16 cellular contexts compared by ENCODE assay signal in the genomic region with DNA sequence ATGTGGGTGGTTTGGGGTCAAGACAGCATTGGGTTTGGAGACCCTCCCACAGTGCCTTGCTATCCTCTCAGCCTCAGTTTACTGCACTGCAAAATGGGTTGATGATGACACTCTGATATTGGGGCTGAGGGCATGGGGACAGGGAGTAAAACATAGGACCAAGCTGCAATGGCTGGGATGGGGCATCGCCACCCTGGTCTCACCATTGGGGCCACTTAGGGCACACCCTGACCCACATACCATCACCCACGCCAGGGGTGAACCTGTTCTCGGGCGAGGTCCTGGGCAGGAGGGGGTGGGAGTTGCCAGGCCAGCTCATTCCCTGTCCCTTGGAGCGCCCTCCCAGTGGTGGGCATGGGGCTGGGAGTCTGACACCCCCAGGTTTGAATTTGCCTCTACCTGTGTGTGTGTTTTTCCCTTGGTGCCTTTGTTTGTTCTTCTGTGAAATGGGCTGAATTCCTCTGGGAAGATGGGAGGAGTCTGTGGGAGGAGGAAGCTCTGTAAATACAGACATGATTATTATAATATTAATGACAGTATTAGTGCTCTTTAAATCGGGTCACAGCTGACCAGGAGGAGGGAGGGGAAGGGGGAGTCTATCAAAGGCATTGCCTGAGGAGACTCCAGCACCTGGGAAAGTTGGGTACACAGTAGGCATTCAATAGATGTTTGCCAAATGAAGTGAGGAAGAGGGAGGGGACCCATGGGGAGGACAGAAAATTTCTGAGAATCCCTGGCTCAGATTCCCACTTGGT. TPM values are rescaled to one million over a fixed set of nuclear protein-coding genes. Genes with fewer than 3 reads are reported as not detected.
A peak's percentile ranks its signal among the peaks of the same experiment; 100 is the strongest.
DNase-seq lines count a peak whose midpoint lies in the region; ATAC-seq and TF ChIP-seq lines count a peak whose summit lies in the region.
"Had no signal": no experiment of that assay in that cellular context is flagged by ENCODE, and none has a peak within 500 bp of the region (broad histone marks: within the 10 kb centered on the region; RNA-seq: fewer than 3 reads in every experiment).

No MANE protein-coding gene starts in this region.

- no peaks in the 10 kb centered on the region for H3K27me3 ChIP-seq in endodermal cell (ENCODE audit: control insufficient read depth, insufficient read depth, low read length, poor library complexity, severe bottlenecking)

- no peaks in the 10 kb centered on the region for H3K9me3 Mint-ChIP-seq in activated naive CD4-positive, alpha-beta T cell treated with anti-CD3 and anti-CD28 coated beads, Interleukin-2, amount 10 ng/mL, durations not matched to agents 7 days and 5 days
- H3K9me3 Mint-ChIP-seq in activated B cell treated with CpG ODN at 0.5 μM for 24 hours: no peaks in the 10 kb centered on the region
- no peaks in the 10 kb centered on the region for H3K9me3 Mint-ChIP-seq in endodermal cell
- H3K9me3 Mint-ChIP-seq: HFFc6 had no signal

- POLR2A ChIA-PET in activated B cell treated with CpG ODN at 0.5 μM for 24 hours (lab: Charles Lee): interaction anchor here (0.7 to 7.1 kb wide), 5 partner anchors 7 to 220 kb away, joined by 3 to 108 read pairs (median 3); a partner anchor contains a TSS

- CTCF ChIA-PET in activated naive CD4-positive, alpha-beta T cell treated with anti-CD3 and anti-CD28 coated beads, Interleukin-2, amount 10 ng/mL, durations not matched to agents 7 days and 5 days (lab: Charles Lee): no interaction called here
- CTCF ChIA-PET in activated B cell treated with CpG ODN at 0.5 μM for 24 hours (lab: Charles Lee): interaction anchor here (0.5 to 1.6 kb wide), 2 partner anchors 18 to 27 kb away, joined by 3 read pairs; no protein-coding TSS in a partner anchor

- TF ChIP-seq CTCF in activated B cell treated with CpG ODN at 0.5 μM for 24 hours (IDR thresholded peaks at IDR 0.05) (no peak), endodermal cell (conservative IDR thresholded peaks at IDR 0.05) (no peak)

- no peaks in the 10 kb centered on the region for H3K9me3 ChIP-seq in endodermal cell (ENCODE audit: control insufficient read depth, low read length)

- H3K4me1 ChIP-seq in endodermal cell (ENCODE audit: control insufficient read depth, insufficient read depth, low read length): no peaks in the 10 kb centered on the region

- H3K9ac ChIP-seq in endodermal cell (ENCODE audit: extremely low read depth, low read length, poor library complexity, severe bottlenecking): no peak overlapping the region

- H3K4me3 ChIP-seq in endodermal cell (ENCODE audit: low read length): no peak overlapping the region
- H3K4me3 ChIP-seq: lung had no signal

- no peaks in the 10 kb centered on the region for H3K36me3 ChIP-seq in endodermal cell (ENCODE audit: control insufficient read depth, insufficient read depth, low read length)
- H3K36me3 ChIP-seq: WERI-Rb-1 had no signal

- peaks cover 60% of the 10 kb centered on the region for H3K4me1 Mint-ChIP-seq in activated naive CD4-positive, alpha-beta T cell treated with anti-CD3 and anti-CD28 coated beads, Interleukin-2, amount 10 ng/mL, durations not matched to agents 7 days and 5 days
- H3K4me1 Mint-ChIP-seq in activated B cell treated with CpG ODN at 0.5 μM for 24 hours: peaks cover 68% of the 10 kb centered on the region
- H3K4me1 Mint-ChIP-seq in endodermal cell: no peaks in the 10 kb centered on the region

- peaks cover 18% of the 10 kb centered on the region for H3K36me3 Mint-ChIP-seq in activated naive CD4-positive, alpha-beta T cell treated with anti-CD3 and anti-CD28 coated beads, Interleukin-2, amount 10 ng/mL, durations not matched to agents 7 days and 5 days
- H3K36me3 Mint-ChIP-seq in activated B cell treated with CpG ODN at 0.5 μM for 24 hours (ENCODE audit: low read depth) (peaks cover 6% of the 10 kb centered on the region), endodermal cell (ENCODE audit: low read depth) (no peaks in the 10 kb centered on the region)

- no peak for DNase-seq in activated naive CD4-positive, alpha-beta T cell treated with anti-CD3 and anti-CD28 coated beads, Interleukin-2, amount 10 ng/mL, durations not matched to agents 7 days and 5 days
- no peak for DNase-seq in activated naive CD4-positive, alpha-beta T cell treated with Interleukin-2 at 50 U/mL for 16 hours
- no peak for DNase-seq in activated B cell treated with CpG ODN at 0.5 μM for 24 hours
- DNase-seq in endodermal cell: no peak
- DNase-seq: activated gamma-delta T cell treated with Interleukin-2 at 50 U/mL for 16 hours, HFFc6, NCI-H1105, NCI-H526 treated with DMSO at 0.1 percent for 48 hours, SHP77, WERI-Rb-1 had no signal

- H3K27me3 Mint-ChIP-seq in activated naive CD4-positive, alpha-beta T cell treated with anti-CD3 and anti-CD28 coated beads, Interleukin-2, amount 10 ng/mL, durations not matched to agents 7 days and 5 days: no peaks in the 10 kb centered on the region
- no peaks in the 10 kb centered on the region for H3K27me3 Mint-ChIP-seq in activated B cell treated with CpG ODN at 0.5 μM for 24 hours
- peaks cover 4% of the 10 kb centered on the region for H3K27me3 Mint-ChIP-seq in endodermal cell (ENCODE audit: insufficient read depth)

- ATAC-seq in activated B cell treated with CpG ODN at 0.5 μM for 24 hours (ENCODE audit: low read depth): no peak
- no peak for ATAC-seq in GM21423 (IDR thresholded peaks at IDR 0.05; ENCODE audit: unreplicated experiment)
- no peak for ATAC-seq in GM18511 (IDR thresholded peaks at IDR 0.05; ENCODE audit: unreplicated experiment)
- ATAC-seq in HG03460 (IDR thresholded peaks at IDR 0.05; ENCODE audit: unreplicated experiment): no peak

- H3K27ac ChIP-seq in endodermal cell (ENCODE audit: low read depth, low read length) (no peak overlapping the region), temporal lobe (ENCODE audit: low read depth, low read length) (peak overlapping the region; percentile 86)
- H3K27ac ChIP-seq: WERI-Rb-1 had no signal

- peak overlapping the region; percentile 21 for H3K27ac Mint-ChIP-seq in activated naive CD4-positive, alpha-beta T cell treated with anti-CD3 and anti-CD28 coated beads, Interleukin-2, amount 10 ng/mL, durations not matched to agents 7 days and 5 days
- H3K27ac Mint-ChIP-seq in activated B cell treated with CpG ODN at 0.5 μM for 24 hours (peak overlapping the region; percentile 46), endodermal cell (no peak overlapping the region)
- H3K27ac Mint-ChIP-seq: HFFc6 had no signal

- intact Hi-C loops in activated B cell treated with CpG ODN at 0.5 μM for 24 hours (cut with micrococcal nuclease): no loop called here

- WGBS in endodermal cell (ENCODE audit: insufficient coverage in 1 of 2, insufficient read length in 1 of 2), 2 experiments: 61 to 89% methylated on average over 2 to 6 of the region's 6 CpGs

- peak overlapping the region; percentile 98 for H3K4me3 Mint-ChIP-seq in activated naive CD4-positive, alpha-beta T cell treated with anti-CD3 and anti-CD28 coated beads, Interleukin-2, amount 10 ng/mL, durations not matched to agents 7 days and 5 days
- H3K4me3 Mint-ChIP-seq in activated B cell treated with CpG ODN at 0.5 μM for 24 hours (peak overlapping the region; percentile 79), endodermal cell (peak overlapping the region; percentile 34)
- H3K4me3 Mint-ChIP-seq: HFFc6 had no signal

RNA-seq across cellular contexts. Expression of a gene that starts 2.2 kb away (rescaled TPM):
- 81.8 and 103 TPM in 2 replicates for total RNA-seq in activated B cell treated with CpG ODN at 0.5 μM for 24 hours
- 10 to 100 TPM in 1 of 2 donors, 1 to 10 TPM in 1; 8.5 to 10.2 TPM for total RNA-seq in endodermal cell
- polyA plus RNA-seq in endodermal cell (2013, experiment 1 of 2): 18.8 TPM
- 15.9 TPM for polyA plus RNA-seq in endodermal cell (2013, experiment 2 of 2)
- total RNA-seq in temporal lobe: 20.7 TPM

RNA-seq across cellular contexts. Expression of a gene that starts 29.8 kb away (rescaled TPM):
- total RNA-seq in activated B cell treated with CpG ODN at 0.5 μM for 24 hours (65.6 and 80.5 TPM in 2 replicates), endodermal cell (10 to 100 TPM; 90.2 to 96.7 TPM), temporal lobe (62.2 TPM)
- polyA plus RNA-seq in endodermal cell (2013, experiment 1 of 2): 41.4 TPM
- polyA plus RNA-seq in endodermal cell (2013, experiment 2 of 2): 38.1 TPM

RNA-seq across cellular contexts. Expression of a gene that starts 45.9 kb away (rescaled TPM):
- total RNA-seq in activated B cell treated with CpG ODN at 0.5 μM for 24 hours (not detected in 2 replicates), endodermal cell (1 to 10 TPM in 1 of 2 donors, under 1 TPM in 1; 0.70 to 1.2 TPM), temporal lobe (not detected)
- 0.18 TPM for polyA plus RNA-seq in endodermal cell (2013, experiment 1 of 2)
- polyA plus RNA-seq in endodermal cell (2013, experiment 2 of 2): not detected
- total RNA-seq: chondrocyte, HFFc6 had no signal

Comparison
In these comparisons a context has a peak if more than half of its experiments do, and no peak if none do; other contexts are left out.
1. H3K4me3 Mint-ChIP-seq: peak in every context shown above with its lines; median percentile 98 in activated naive CD4-positive, alpha-beta T cell treated with anti-CD3 and anti-CD28 coated beads, Interleukin-2, amount 10 ng/mL, durations not matched to agents 7 days and 5 days; 79 in activated B cell treated with CpG ODN at 0.5 μM for 24 hours; 34 in endodermal cell.